ENCODE assay signal across 24 cellular contexts in the genomic region with DNA sequence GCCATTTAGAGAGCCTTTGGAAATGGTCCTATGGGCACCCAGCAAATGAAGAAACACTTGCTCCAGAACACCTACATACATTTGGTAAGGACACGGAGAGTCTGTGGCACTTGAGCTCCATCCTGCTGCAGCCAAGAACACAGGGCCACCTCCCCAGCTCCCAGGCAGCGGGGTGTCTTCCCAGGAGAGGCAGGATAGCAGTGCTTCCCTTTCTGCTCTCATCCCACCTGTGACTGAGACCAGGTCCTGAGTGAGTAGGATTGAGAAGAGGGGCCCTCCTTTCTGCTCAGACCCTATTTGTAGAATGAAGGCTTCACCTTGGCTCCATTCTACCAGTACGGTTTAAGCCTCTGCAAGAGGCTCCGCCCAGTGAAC. TPM values are rescaled to one million over a fixed set of nuclear protein-coding genes. Genes with fewer than 3 reads are reported as not detected.
DNase-seq lines count a peak whose midpoint lies in the region; ATAC-seq, FAIRE-seq and TF ChIP-seq lines count a peak whose summit lies in the region.
"Had no signal": no experiment of that assay in that cellular context is flagged by ENCODE, and none has a peak within 500 bp of the region (broad histone marks: within the 10 kb centered on the region; RNA-seq: fewer than 3 reads in every experiment).

No MANE protein-coding gene starts in this region.

- WGBS in gastroesophageal sphincter (ENCODE audit: low coverage in 1 of 2), 2 donors: 20% methylated on average over 1 of the region's 4 CpGs; no CpG with 5 or more reads in 1 of the 2 donors

- H3K27me3 ChIP-seq in Loucy (ENCODE audit: insufficient read depth, low read length, poor library complexity, severe bottlenecking) (no peaks in the 10 kb centered on the region), gastroesophageal sphincter (no peaks in the 10 kb centered on the region)
- H3K27me3 ChIP-seq: BLaER1 had no signal

- H3K36me3 ChIP-seq in Loucy (ENCODE audit: insufficient read depth, low read length) (peaks cover 8% of the 10 kb centered on the region; the same call in 1 of the 2 replicates), gastroesophageal sphincter (peaks cover 0 to 7% of the 10 kb centered on the region in 2 donors)

- H3K4me1 ChIP-seq in Loucy (ENCODE audit: insufficient read depth, low read length, poor library complexity, severe bottlenecking) (peaks cover 27% of the 10 kb centered on the region), gastroesophageal sphincter (peaks cover 0 to 50% (median 9%) of the 10 kb centered on the region in 3 donors)
- H3K4me1 ChIP-seq: HAP-1 had no signal

- H3K4me3 Mint-ChIP-seq in natural killer cell: no peak overlapping the region
- no peak overlapping the region for H3K4me3 Mint-ChIP-seq in stimulated activated effector memory CD8-positive, alpha-beta T cell treated with anti-CD3 and anti-CD28 coated beads, Interleukin-12 subunit alpha, Interleukin-12 subunit beta, amount 100 ng/mL, for 72 hours
- H3K4me3 Mint-ChIP-seq: CD4-positive, alpha-beta T cell had no signal

- H3K4me3 ChIP-seq in Loucy (ENCODE audit: low read length, poor library complexity, severe bottlenecking): no peak overlapping the region
- no peak overlapping the region for H3K4me3 ChIP-seq in gastroesophageal sphincter
- H3K4me3 ChIP-seq: BLaER1, GM23248, HAP-1 had no signal

- H3K79me2 ChIP-seq in Loucy (ENCODE audit: insufficient read depth, low read length): peaks cover 73% of the 10 kb centered on the region

- intact Hi-C loops in natural killer cell (cut with micrococcal nuclease): no loop called here

- no peak for TF ChIP-seq POLR2A in gastroesophageal sphincter (IDR thresholded peaks at IDR 0.05)

- peaks cover 27 to 35% of the 10 kb centered on the region in 2 donors for H3K4me1 Mint-ChIP-seq in natural killer cell
- peaks cover 36% of the 10 kb centered on the region for H3K4me1 Mint-ChIP-seq in stimulated activated effector memory CD8-positive, alpha-beta T cell treated with anti-CD3 and anti-CD28 coated beads, Interleukin-12 subunit alpha, Interleukin-12 subunit beta, amount 100 ng/mL, for 72 hours

- H3F3A ChIP-seq in Loucy (ENCODE audit: low read depth): no peaks in the 10 kb centered on the region

- no peaks in the 10 kb centered on the region for H3K36me3 Mint-ChIP-seq in natural killer cell
- peaks cover 34% of the 10 kb centered on the region for H3K36me3 Mint-ChIP-seq in stimulated activated effector memory CD8-positive, alpha-beta T cell treated with anti-CD3 and anti-CD28 coated beads, Interleukin-12 subunit alpha, Interleukin-12 subunit beta, amount 100 ng/mL, for 72 hours

- H3K27ac Mint-ChIP-seq in natural killer cell: peak overlapping the region; percentile 48 to 57
- peak overlapping the region; percentile 10 for H3K27ac Mint-ChIP-seq in stimulated activated effector memory CD8-positive, alpha-beta T cell treated with anti-CD3 and anti-CD28 coated beads, Interleukin-12 subunit alpha, Interleukin-12 subunit beta, amount 100 ng/mL, for 72 hours
- H3K27ac Mint-ChIP-seq: CD4-positive, alpha-beta T cell had no signal

- H3K9me2 ChIP-seq in Loucy (replicated peaks; ENCODE audit: low read depth, low read length): no peaks in the 10 kb centered on the region

- ATAC-seq in gastroesophageal sphincter: no peak
- ATAC-seq in natural killer cell: no peak
- no peak for ATAC-seq in stimulated activated effector memory CD8-positive, alpha-beta T cell treated with anti-CD3 and anti-CD28 coated beads, Interleukin-12 subunit alpha, Interleukin-12 subunit beta, amount 100 ng/mL, for 72 hours
- no peak for ATAC-seq in GM18870 (IDR thresholded peaks at IDR 0.05; ENCODE audit: unreplicated experiment)
- ATAC-seq: HepG2 had no signal

- DNase-seq in natural killer cell (no peak), RCC 7860 (ENCODE audit: low spot score) (no peak), NCI-H1048 (lab: John Stamatoyannopoulos, UW) (no peak)
- no peak for DNase-seq in stimulated activated effector memory CD8-positive, alpha-beta T cell treated with anti-CD3 and anti-CD28 coated beads, Interleukin-12 subunit alpha, Interleukin-12 subunit beta, amount 100 ng/mL, for 72 hours (ENCODE audit: low spot score in 2 of 2)
- DNase-seq: ACHN; CD4-positive, alpha-beta T cell; COR-L47; DMS 273 treated with DMSO at 0.1 percent for 48 hours; DMS79 treated with DMSO at 0.1 percent for 48 hours; KG1; NCI-H1694 treated with DMSO at 0.1 percent for 48 hours; NCI-H2081 treated with DMSO at 0.1 percent for 48 hours; NCI-H2171 treated with DMSO at 0.1 percent for 48 hours; NCI-H524 treated with DMSO at 0.1 percent for 48 hours; NCI-H82; Right ventricle myocardium superior had no signal

- H3K27ac ChIP-seq in gastroesophageal sphincter: peak overlapping the region; percentile 4 to 79 (median 66)
- H3K27ac ChIP-seq: BLaER1, GM23248, HL-60 had no signal

- peaks cover 28% of the 10 kb centered on the region for H4K20me1 ChIP-seq in Loucy (ENCODE audit: insufficient read depth, low read length, poor library complexity, severe bottlenecking)

- peaks cover 2 to 4% of the 10 kb centered on the region in 2 donors for H3K9me3 Mint-ChIP-seq in natural killer cell
- H3K9me3 Mint-ChIP-seq in stimulated activated effector memory CD8-positive, alpha-beta T cell treated with anti-CD3 and anti-CD28 coated beads, Interleukin-12 subunit alpha, Interleukin-12 subunit beta, amount 100 ng/mL, for 72 hours: peaks cover 3% of the 10 kb centered on the region

- TF ChIP-seq CTCF in Loucy (conservative IDR thresholded peaks at IDR 0.05; ENCODE audit: low read length) (no peak), gastroesophageal sphincter (IDR thresholded peaks at IDR 0.05) (no peak), natural killer cell (IDR thresholded peaks at IDR 0.05) (no peak)

- H3K4me2 ChIP-seq in Loucy (ENCODE audit: low read depth, low read length, poor library complexity, severe bottlenecking): peak overlapping the region; percentile 56
- H3K4me2 ChIP-seq: BLaER1 had no signal

- no peak for TF ChIP-seq EP300 in gastroesophageal sphincter (IDR thresholded peaks at IDR 0.05)

- H3K9ac ChIP-seq in Loucy (ENCODE audit: low read depth, low read length, poor library complexity, severe bottlenecking): no peak overlapping the region
- H3K9ac ChIP-seq: BLaER1, GM23248 had no signal

- H3K27me3 Mint-ChIP-seq in natural killer cell (ENCODE audit: low read depth in 2 of 2): no peaks in the 10 kb centered on the region
- H3K27me3 Mint-ChIP-seq: CD4-positive, alpha-beta T cell had no signal

- no peak overlapping the region for H2AFZ ChIP-seq in Loucy (ENCODE audit: low read length)
- H2AFZ ChIP-seq: GM23248 had no signal

- H3K9me3 ChIP-seq in Loucy (ENCODE audit: insufficient read depth, low read depth, low read length): no peaks in the 10 kb centered on the region
- peaks cover 0 to 15% (median 0%) of the 10 kb centered on the region in 3 donors for H3K9me3 ChIP-seq in gastroesophageal sphincter

- no peak for FAIRE-seq in RCC 7860 (lab: Jason Lieb, UNC)
- FAIRE-seq: HepG2 had no signal

RNA-seq across cellular contexts. Expression of gene C1orf174, which starts 4.1 kb away (rescaled TPM):
- 10 to 100 TPM; 16.4 to 35.3 (median 26.7) TPM for total RNA-seq in gastroesophageal sphincter
- 10 to 100 TPM; 52.9 to 62.3 (median 61.5) TPM for total RNA-seq in natural killer cell

RNA-seq across cellular contexts. Expression of gene DFFB, which starts 38.7 kb away (rescaled TPM):
- 10 to 100 TPM in 1 of 4 donors, 1 to 10 TPM in 3; 1.9 to 14.6 (median 7.7) TPM for total RNA-seq in gastroesophageal sphincter
- 10 to 100 TPM; 18.3 to 27.8 (median 18.5) TPM for total RNA-seq in natural killer cell

RNA-seq across cellular contexts. Expression of gene CEP104, which starts 38.9 kb away (rescaled TPM):
- 10 to 100 TPM; 29.3 to 78.2 (median 41.8) TPM for total RNA-seq in gastroesophageal sphincter
- 10 to 100 TPM; 37.1 to 60.2 (median 51.8) TPM for total RNA-seq in natural killer cell
